ENCODE assay signal across 15 cellular contexts in the genomic region with DNA sequence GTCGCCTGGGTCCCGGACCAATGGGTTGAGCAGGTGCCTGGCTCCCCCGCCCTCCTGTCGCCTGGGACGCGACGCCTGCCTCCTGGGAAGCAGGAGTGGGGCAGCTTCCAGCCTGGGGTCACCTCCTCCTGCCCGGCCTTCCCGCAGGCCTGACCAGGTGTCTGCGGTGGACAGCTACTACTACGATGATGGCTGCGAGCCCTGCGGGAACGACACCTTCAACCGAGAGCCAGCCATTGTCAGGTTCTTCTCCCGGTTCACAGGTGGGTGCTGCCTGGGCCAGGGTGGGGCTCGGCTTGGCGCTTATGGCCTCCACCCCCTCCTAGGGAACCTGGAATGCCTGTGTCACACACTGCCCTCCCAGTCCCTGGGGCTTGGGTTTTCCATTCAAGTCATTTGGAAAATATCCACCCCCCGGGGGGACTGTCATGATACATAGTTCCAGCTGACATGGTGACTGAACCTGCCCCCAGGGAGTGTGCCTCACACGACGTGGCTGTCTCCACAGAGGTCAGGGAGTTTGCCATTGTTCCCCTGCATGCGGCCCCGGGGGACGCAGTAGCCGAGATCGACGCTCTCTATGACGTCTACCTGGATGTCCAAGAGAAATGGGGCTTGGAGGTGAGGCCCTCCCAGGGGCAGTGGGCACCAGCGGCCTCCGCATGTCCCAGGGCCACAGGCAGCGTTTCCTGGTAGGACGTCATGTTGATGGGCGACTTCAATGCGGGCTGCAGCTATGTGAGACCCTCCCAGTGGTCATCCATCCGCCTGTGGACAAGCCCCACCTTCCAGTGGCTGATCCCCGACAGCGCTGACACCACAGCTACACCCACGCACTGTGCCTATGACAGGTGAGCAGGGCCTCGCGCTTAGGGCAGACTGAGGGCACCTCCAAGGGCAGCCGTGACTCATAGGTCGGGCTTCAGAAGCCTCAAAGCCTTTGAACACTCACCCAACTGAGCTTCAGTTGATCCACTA. TPM values are rescaled to one million over a fixed set of nuclear protein-coding genes. Genes with fewer than 3 reads are reported as not detected.
DNase-seq lines count a peak whose midpoint lies in the region; ATAC-seq, FAIRE-seq and TF ChIP-seq lines count a peak whose summit lies in the region.
"Had no signal": no experiment of that assay in that cellular context is flagged by ENCODE, and none has a peak within 500 bp of the region (broad histone marks: within the 10 kb centered on the region; RNA-seq: fewer than 3 reads in every experiment).

No MANE protein-coding gene starts in this region.

- POLR2A ChIA-PET in MCF 10A (lab: Yijun Ruan, JAX), result interaction anchor here (1.2 kb wide), 1 partner anchor 651 kb away, joined by 3 read pairs; no protein-coding TSS in a partner anchor
- POLR2A ChIA-PET in naive thymus-derived CD8-positive, alpha-beta T cell (lab: Charles Lee), result no interaction called here

- dilution Hi-C loops in mammary epithelial cell (cut with HindIII; ENCODE audit: low sequenced_read_pairs), result no loop called here

- no peak overlapping the region for H3K4me3 Mint-ChIP-seq in MCF 10A (ENCODE audit: unreplicated experiment)
- no peak overlapping the region for H3K4me3 Mint-ChIP-seq in naive thymus-derived CD8-positive, alpha-beta T cell

- H3K27me3 Mint-ChIP-seq in MCF 10A (ENCODE audit: insufficient read depth, unreplicated experiment), result no peaks in the 10 kb centered on the region
- no peaks in the 10 kb centered on the region for H3K27me3 Mint-ChIP-seq in naive thymus-derived CD8-positive, alpha-beta T cell

- FAIRE-seq in RCC 7860 (lab: Jason Lieb, UNC), result no peak
- FAIRE-seq: endometrium, G401.6, HTR-8/SVneo, urothelium cell line had no signal

- H4K20me1 ChIP-seq in mammary epithelial cell (ENCODE audit: insufficient read depth, low read length), result no peaks in the 10 kb centered on the region

- no peaks in the 10 kb centered on the region for H3K4me1 ChIP-seq in mammary epithelial cell (ENCODE audit: insufficient read depth, low read length)
- H3K4me1 ChIP-seq in suprapubic skin, result no peaks in the 10 kb centered on the region

- no peak for TF ChIP-seq EP300 in suprapubic skin (IDR thresholded peaks at IDR 0.05)

- TF ChIP-seq POLR2A in suprapubic skin (IDR thresholded peaks at IDR 0.05), result no peak

- no peak overlapping the region for H3K4me2 ChIP-seq in mammary epithelial cell (ENCODE audit: insufficient read depth, low read depth, low read length)

- TF ChIP-seq CTCF in MCF 10A (IDR thresholded peaks at IDR 0.05; ENCODE audit: unreplicated experiment) (no peak), mammary epithelial cell (conservative IDR thresholded peaks at IDR 0.05 in 1 of 2, IDR thresholded peaks at IDR 0.05 in 1 of 2; ENCODE audit: extremely low read depth in 1 of 2, insufficient read depth in 1 of 2, low read depth in 1 of 2, low read length in 2 of 2) (no peak), suprapubic skin (IDR thresholded peaks at IDR 0.05) (no peak)

- CTCF ChIA-PET in MCF 10A (lab: Yijun Ruan, JAX), result interaction anchor here (0.6 kb wide), 1 partner anchor 130 kb away, joined by 3 read pairs; no protein-coding TSS in a partner anchor
- CTCF ChIA-PET in mammary epithelial cell (lab: Charles Lee; ENCODE audit: low non-redundant PET), result no interaction called here

- 76% methylated on average over 23 of the region's 42 CpGs for WGBS in mammary epithelial cell (ENCODE audit: low coverage, missing lambda C conversion rate)
- 88% methylated on average over 12 of the region's 42 CpGs for WGBS in suprapubic skin

- no peak overlapping the region for H3K9ac ChIP-seq in mammary epithelial cell (ENCODE audit: insufficient read depth, low read length)

- no peaks in the 10 kb centered on the region for H3K9me3 Mint-ChIP-seq in MCF 10A (ENCODE audit: unreplicated experiment)
- H3K9me3 Mint-ChIP-seq in activated naive CD4-positive, alpha-beta T cell treated with anti-CD3 and anti-CD28 coated beads, Interleukin-2, amount 50 U/mL, for 72 hours, result no peaks in the 10 kb centered on the region
- no peaks in the 10 kb centered on the region for H3K9me3 Mint-ChIP-seq in naive thymus-derived CD8-positive, alpha-beta T cell

- intact Hi-C loops in MCF 10A (cut with micrococcal nuclease), result no loop called here
- intact Hi-C loops in mammary epithelial cell (cut with micrococcal nuclease), result loop anchor here (10.0 kb wide), 1 partner anchor 132 kb away; no protein-coding TSS in a partner anchor

- H3K9me3 ChIP-seq in mammary epithelial cell (replicated peaks; ENCODE audit: insufficient read depth, low read length) (no peaks in the 10 kb centered on the region), suprapubic skin (no peaks in the 10 kb centered on the region)
- H3K9me3 ChIP-seq: heart right ventricle, ovary had no signal

- BruUV-seq in MCF 10A (replicated peaks; lab: Mats Ljungman, UMichigan), result no TSS peak
- BruUV-seq in mammary epithelial cell (replicated peaks; lab: Mats Ljungman, UMichigan), result no TSS peak

- in situ Hi-C loops in mammary epithelial cell (cut with MboI; ENCODE audit: low sequenced_read_pairs in 2 of 2), result no loop called here

- H3K36me3 ChIP-seq in mammary epithelial cell (ENCODE audit: insufficient read depth, low read length) (peaks cover 17% of the 10 kb centered on the region), suprapubic skin (peaks cover 71% of the 10 kb centered on the region)
- H3K36me3 ChIP-seq: ovary had no signal

- no peak overlapping the region for H3K27ac ChIP-seq in mammary epithelial cell (ENCODE audit: insufficient read depth, low read depth, low read length)
- no peak overlapping the region for H3K27ac ChIP-seq in suprapubic skin
- H3K27ac ChIP-seq: heart right ventricle, ovary had no signal

- H3K79me2 ChIP-seq in mammary epithelial cell (ENCODE audit: insufficient read depth, low read length), result no peaks in the 10 kb centered on the region

- no peak overlapping the region for H3K27ac Mint-ChIP-seq in MCF 10A (ENCODE audit: low read depth, unreplicated experiment)
- peak overlapping the region; percentile 76 to 77 for H3K27ac Mint-ChIP-seq in activated naive CD4-positive, alpha-beta T cell treated with anti-CD3 and anti-CD28 coated beads, Interleukin-2, amount 50 U/mL, for 72 hours
- H3K27ac Mint-ChIP-seq in naive thymus-derived CD8-positive, alpha-beta T cell, result peak overlapping the region in 6 of 10 donors; percentile 34 to 84 (median 71)

- H2AFZ ChIP-seq in mammary epithelial cell (ENCODE audit: low read depth, low read length), result no peak overlapping the region

- peaks cover 6% of the 10 kb centered on the region for H3K4me1 Mint-ChIP-seq in MCF 10A (ENCODE audit: insufficient read depth, unreplicated experiment)
- H3K4me1 Mint-ChIP-seq in naive thymus-derived CD8-positive, alpha-beta T cell, result peaks cover 0 to 6% (median 2%) of the 10 kb centered on the region in 4 donors

- peaks cover 66% of the 10 kb centered on the region for H3K36me3 Mint-ChIP-seq in MCF 10A (ENCODE audit: insufficient read depth, unreplicated experiment)
- H3K36me3 Mint-ChIP-seq in activated naive CD4-positive, alpha-beta T cell treated with anti-CD3 and anti-CD28 coated beads, Interleukin-2, amount 50 U/mL, for 72 hours, result peaks cover 0 to 5% of the 10 kb centered on the region in 2 donors
- peaks cover 0 to 51% (median 0%) of the 10 kb centered on the region in 3 donors for H3K36me3 Mint-ChIP-seq in naive thymus-derived CD8-positive, alpha-beta T cell

- ATAC-seq in activated naive CD4-positive, alpha-beta T cell treated with anti-CD3 and anti-CD28 coated beads, Interleukin-2, amount 50 U/mL, for 72 hours, result peak in 1 of 2 donors; percentile 84
- ATAC-seq in naive thymus-derived CD8-positive, alpha-beta T cell, result no peak

- DNase-seq in MCF 10A (ENCODE audit: unreplicated experiment) (peak; percentile 58), mammary epithelial cell (no peak), suprapubic skin (ENCODE audit: low spot score in 2 of 2) (peak; percentile 55 to 70), AG08395 (ENCODE audit: low spot score) (no peak), RCC 7860 (ENCODE audit: low spot score) (no peak), amygdala (lab: John Stamatoyannopoulos, UW) (no peak)
- DNase-seq in activated naive CD4-positive, alpha-beta T cell treated with anti-CD3 and anti-CD28 coated beads, Interleukin-2, amount 50 U/mL, for 72 hours (ENCODE audit: low spot score in 2 of 2), result no peak
- no peak for DNase-seq in naive thymus-derived CD8-positive, alpha-beta T cell
- DNase-seq: heart right ventricle, NCI-H82 had no signal

- H3K27me3 ChIP-seq in mammary epithelial cell (ENCODE audit: insufficient read depth, low read length), result no peaks in the 10 kb centered on the region
- no peaks in the 10 kb centered on the region for H3K27me3 ChIP-seq in suprapubic skin
- H3K27me3 ChIP-seq: heart right ventricle, ovary had no signal

- no peak overlapping the region for H3K4me3 ChIP-seq in mammary epithelial cell (replicated peaks in 1 of 3; ENCODE audit: insufficient read depth in 1 of 3, low read depth in 2 of 3, low read length in 3 of 3)
- H3K4me3 ChIP-seq in suprapubic skin, result no peak overlapping the region
- H3K4me3 ChIP-seq: heart right ventricle, ovary had no signal

RNA-seq across cellular contexts. Expression of a gene that starts 2.3 kb away (rescaled TPM):
- 11.4 and 18.4 TPM in 2 replicates for total RNA-seq in MCF 10A (2022)
- 10 to 100 TPM; 11.1 to 13.8 TPM for total RNA-seq in mammary epithelial cell
- polyA plus RNA-seq in mammary epithelial cell, result 4.0 TPM
- polyA minus RNA-seq in mammary epithelial cell, result not detected
- 10 to 100 TPM; 17.5 to 29.5 TPM for total RNA-seq in activated naive CD4-positive, alpha-beta T cell treated with anti-CD3 and anti-CD28 coated beads, Interleukin-2, amount 50 U/mL, for 72 hours
- total RNA-seq in naive thymus-derived CD8-positive, alpha-beta T cell, result 10 to 100 TPM; 53.5 to 56.7 TPM
- 10 to 100 TPM in 1 of 3 donors, 1 to 10 TPM in 2; 1.5 to 15.4 (median 2.8) TPM for polyA plus RNA-seq in naive thymus-derived CD8-positive, alpha-beta T cell
- total RNA-seq in suprapubic skin, result 10 to 100 TPM; 11.0 to 32.7 (median 23.0) TPM

RNA-seq across cellular contexts. Expression of a gene that starts 45.4 kb away (rescaled TPM):
- total RNA-seq in MCF 10A (2022) (5.9 and 6.7 TPM in 2 replicates), mammary epithelial cell (1 to 10 TPM; 6.2 to 8.7 TPM), suprapubic skin (1 to 10 TPM; 2.9 to 6.0 (median 4.5) TPM)
- polyA plus RNA-seq in mammary epithelial cell, result 1.2 TPM
- polyA minus RNA-seq in mammary epithelial cell, result 4.3 TPM
- total RNA-seq in activated naive CD4-positive, alpha-beta T cell treated with anti-CD3 and anti-CD28 coated beads, Interleukin-2, amount 50 U/mL, for 72 hours, result 10 to 100 TPM; 12.7 to 19.7 TPM
- total RNA-seq in naive thymus-derived CD8-positive, alpha-beta T cell, result 1 to 10 TPM; 7.8 to 8.6 TPM
- 1 to 10 TPM in 1 of 3 donors, under 1 TPM in 2; 0.32 to 1.2 (median 0.43) TPM for polyA plus RNA-seq in naive thymus-derived CD8-positive, alpha-beta T cell

Comparison
In these comparisons a context has a peak if more than half of its experiments do, and no peak if none do; other contexts are left out.
1. DNase-seq: peak in MCF 10A (single experiment) and suprapubic skin (2 of 2); none in mammary epithelial cell (single experiment), activated naive CD4-positive, alpha-beta T cell treated with anti-CD3 and anti-CD28 coated beads, Interleukin-2, amount 50 U/mL, for 72 hours (0 of 2), naive thymus-derived CD8-positive, alpha-beta T cell (0 of 10), AG08395 (single experiment), RCC 7860 (single experiment) and amygdala (0 of 56).